7 cellular contexts compared by ENCODE assay signal in the genomic region with DNA sequence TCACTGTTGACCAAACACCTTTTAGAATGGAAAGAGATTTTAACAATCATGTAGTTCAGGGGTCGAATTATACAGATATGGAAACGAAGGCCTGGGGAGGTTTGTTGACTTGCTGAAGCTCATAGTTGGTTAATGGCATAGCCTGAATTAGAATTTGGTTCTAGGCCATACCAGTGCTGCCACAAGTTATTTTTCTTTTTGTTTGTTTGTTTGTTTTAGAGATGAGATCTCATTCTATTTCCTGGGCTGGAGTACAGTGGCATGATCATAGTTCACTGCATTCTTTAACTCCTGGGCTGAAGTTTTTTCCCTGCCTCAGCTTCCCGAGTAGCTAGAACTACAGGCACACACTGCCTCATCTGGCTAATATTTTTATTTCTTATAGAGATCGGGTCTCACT.
"Had no signal": no experiment of that assay in that cellular context is flagged by ENCODE, and none has a peak within 500 bp of the region (broad histone marks: within the 10 kb centered on the region; RNA-seq: fewer than 3 reads in every experiment).

No MANE protein-coding gene starts in this region.

- ATAC-seq: HepG2, K562 had no signal

- H3K27ac ChIP-seq: HL-60 had no signal

- DNase-seq: IMR-90, KBM-7, KG1 had no signal

- H3K4me3 ChIP-seq: K562 had no signal

- FAIRE-seq: HepG2, HTR-8/SVneo, K562 had no signal
